Comparison of ENCODE assay signal across 8 cellular contexts in the genomic region with DNA sequence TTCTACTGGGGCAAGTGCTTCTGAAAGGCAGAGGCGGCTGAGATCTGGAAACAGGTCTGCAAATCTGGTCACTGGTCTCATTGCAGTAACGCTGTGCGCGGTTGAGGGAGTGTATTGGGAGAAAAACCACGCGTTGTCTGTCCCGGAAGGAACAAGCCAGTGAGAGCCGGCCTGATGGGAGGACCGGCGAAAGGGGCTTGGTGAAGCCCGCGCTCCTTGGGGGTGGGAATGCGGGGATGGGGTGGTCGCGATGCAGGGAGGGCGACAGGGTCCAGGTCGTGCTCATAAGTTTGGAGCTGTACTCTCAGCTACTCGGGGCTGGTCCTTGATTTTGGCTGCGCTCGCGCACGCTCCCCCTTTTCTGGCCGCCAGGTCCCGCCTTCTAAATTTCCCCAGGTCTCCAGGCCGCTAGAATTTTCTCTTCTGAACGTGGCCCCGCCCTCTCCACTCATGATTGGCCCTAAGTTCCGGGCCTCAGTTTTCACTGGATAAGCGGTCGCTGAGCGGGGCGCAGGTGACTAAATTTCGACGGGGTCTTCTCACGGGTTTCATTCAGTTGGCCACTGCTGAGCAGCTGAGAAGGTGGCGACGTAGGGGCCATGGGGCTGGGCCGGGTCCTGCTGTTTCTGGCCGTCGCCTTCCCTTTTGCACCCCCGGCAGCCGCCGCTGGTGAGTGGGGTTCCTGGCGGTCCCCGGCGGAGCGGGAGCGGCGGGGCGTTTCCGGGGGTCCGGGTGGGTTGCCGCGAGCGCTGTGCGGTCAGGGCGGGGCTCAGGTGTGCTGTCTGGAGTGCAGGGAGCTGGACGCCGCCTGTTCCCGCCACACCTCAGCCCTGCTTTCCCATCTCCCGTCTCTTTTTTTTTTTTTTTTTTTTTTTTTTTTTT. TPM values are rescaled to one million over a fixed set of nuclear protein-coding genes. Genes with fewer than 3 reads are reported as not detected.
DNase-seq lines count a peak whose midpoint lies in the region; ATAC-seq, FAIRE-seq and TF ChIP-seq lines count a peak whose summit lies in the region.

Gene MICB, plus strand, starts transcription at position 551 of the 882 bp plus-strand sequence. Its CDS starts 49 bp downstream, at position 600.

- H3K36me3 ChIP-seq in ACC112 (ENCODE audit: insufficient read depth, low read length) (no peaks in the 10 kb centered on the region), neuron (ENCODE audit: insufficient read depth, low read length) (no peaks in the 10 kb centered on the region), subcutaneous abdominal adipose tissue (ENCODE audit: control insufficient read depth in 5 of 5, insufficient read depth in 5 of 5, low read length in 5 of 5) (no peaks in the 10 kb centered on the region)

- H3K9me3 ChIP-seq in neuron (ENCODE audit: low read length) (peaks cover 2% of the 10 kb centered on the region), subcutaneous abdominal adipose tissue (ENCODE audit: control insufficient read depth in 5 of 5, low read length in 5 of 5) (no peaks in the 10 kb centered on the region)

- DNase-seq in RCC 7860 (ENCODE audit: low spot score) (peak; percentile 31), foreskin keratinocyte (peak; percentile 72 to 80)
- peak; percentile 95 for DNase-seq in activated effector memory CD4-positive, alpha-beta T cell treated with anti-CD3 and anti-CD28 coated beads, Interleukin-2, amount 50 U/mL, for 16 hours

- peak within 1 kb of the TSS in 3 of 5 donors; percentile 42 to 76 (median 58) for H3K9ac ChIP-seq in subcutaneous abdominal adipose tissue (ENCODE audit: low read length in 5 of 5)

- no peak for FAIRE-seq in RCC 7860 (lab: Jason Lieb, UNC)

- H3K27me3 ChIP-seq in ACC112 (ENCODE audit: insufficient read depth, low read length) (no peaks in the 10 kb centered on the region), foreskin keratinocyte (no peaks in the 10 kb centered on the region), neuron (ENCODE audit: insufficient read depth, low read length) (peaks cover 62% of the 10 kb centered on the region), subcutaneous abdominal adipose tissue (ENCODE audit: control insufficient read depth in 5 of 5, insufficient read depth in 4 of 5, low read length in 5 of 5) (peaks cover 0 to 8% (median 3%) of the 10 kb centered on the region in 5 donors)

- peak within 1 kb of the TSS; percentile 40 for H3K27ac ChIP-seq in ACC112 (ENCODE audit: low read depth, low read length)
- H3K27ac ChIP-seq in foreskin keratinocyte, result peak within 1 kb of the TSS; percentile 68
- no peak within 1 kb of the TSS for H3K27ac ChIP-seq in subcutaneous abdominal adipose tissue (ENCODE audit: low read depth, low read length)

- H3K4me3 ChIP-seq in ACC112 (ENCODE audit: low read depth, low read length) (peak within 1 kb of the TSS; percentile 77), neuron (ENCODE audit: low read length) (peak within 1 kb of the TSS; percentile 13), subcutaneous abdominal adipose tissue (ENCODE audit: low read depth in 1 of 5, low read length in 5 of 5) (peak within 1 kb of the TSS; percentile 66 to 74 (median 71))

- ATAC-seq in GM18873 (IDR thresholded peaks at IDR 0.05; ENCODE audit: low FRiP score, unreplicated experiment) (peak; percentile 46), HG03439 (IDR thresholded peaks at IDR 0.05; ENCODE audit: unreplicated experiment) (peak; percentile 64), foreskin keratinocyte (peak; percentile 67)

- H2AFZ ChIP-seq in ACC112 (ENCODE audit: low read length, unreplicated experiment) (no peak within 1 kb of the TSS), neuron (ENCODE audit: low read depth, low read length) (peak within 1 kb of the TSS; percentile 36)

- peaks cover 57% of the 10 kb centered on the region for H3K79me2 ChIP-seq in ACC112 (ENCODE audit: control insufficient read depth, insufficient read depth, low read length, unreplicated experiment)

- peaks cover 26% of the 10 kb centered on the region for H3K4me1 ChIP-seq in ACC112 (ENCODE audit: control insufficient read depth, insufficient read depth, low read length, unreplicated experiment)
- H3K4me1 ChIP-seq in foreskin keratinocyte, result peaks cover 16% of the 10 kb centered on the region
- peaks cover 15% of the 10 kb centered on the region for H3K4me1 ChIP-seq in neuron (ENCODE audit: insufficient read depth, low read length)
- peaks cover 0 to 47% (median 30%) of the 10 kb centered on the region in 5 donors for H3K4me1 ChIP-seq in subcutaneous abdominal adipose tissue (ENCODE audit: control insufficient read depth in 5 of 5, insufficient read depth in 5 of 5, low read length in 5 of 5)

- TF ChIP-seq CTCF in foreskin keratinocyte (conservative IDR thresholded peaks at IDR 0.05), result no peak

RNA-seq across cellular contexts. Expression of gene MICB, which starts in this region (rescaled TPM):
- 26.1 and 37.6 TPM in 2 replicates for total RNA-seq in foreskin keratinocyte
- polyA plus RNA-seq in foreskin keratinocyte, result 15.6 and 27.8 TPM in 2 replicates

Comparison
In these comparisons a context has a peak if more than half of its experiments do, and no peak if none do; other contexts are left out.
1. H3K4me3 ChIP-seq: peak in every context shown above with its lines; median percentile 77 in ACC112; 71 in subcutaneous abdominal adipose tissue; 13 in neuron.
2. DNase-seq: peak in every context shown above with its lines; median percentile 95 in activated effector memory CD4-positive, alpha-beta T cell treated with anti-CD3 and anti-CD28 coated beads, Interleukin-2, amount 50 U/mL, for 16 hours; 76 in foreskin keratinocyte; 31 in RCC 7860.